Comparison of ENCODE assay signal across 9 cellular contexts in the genomic region with DNA sequence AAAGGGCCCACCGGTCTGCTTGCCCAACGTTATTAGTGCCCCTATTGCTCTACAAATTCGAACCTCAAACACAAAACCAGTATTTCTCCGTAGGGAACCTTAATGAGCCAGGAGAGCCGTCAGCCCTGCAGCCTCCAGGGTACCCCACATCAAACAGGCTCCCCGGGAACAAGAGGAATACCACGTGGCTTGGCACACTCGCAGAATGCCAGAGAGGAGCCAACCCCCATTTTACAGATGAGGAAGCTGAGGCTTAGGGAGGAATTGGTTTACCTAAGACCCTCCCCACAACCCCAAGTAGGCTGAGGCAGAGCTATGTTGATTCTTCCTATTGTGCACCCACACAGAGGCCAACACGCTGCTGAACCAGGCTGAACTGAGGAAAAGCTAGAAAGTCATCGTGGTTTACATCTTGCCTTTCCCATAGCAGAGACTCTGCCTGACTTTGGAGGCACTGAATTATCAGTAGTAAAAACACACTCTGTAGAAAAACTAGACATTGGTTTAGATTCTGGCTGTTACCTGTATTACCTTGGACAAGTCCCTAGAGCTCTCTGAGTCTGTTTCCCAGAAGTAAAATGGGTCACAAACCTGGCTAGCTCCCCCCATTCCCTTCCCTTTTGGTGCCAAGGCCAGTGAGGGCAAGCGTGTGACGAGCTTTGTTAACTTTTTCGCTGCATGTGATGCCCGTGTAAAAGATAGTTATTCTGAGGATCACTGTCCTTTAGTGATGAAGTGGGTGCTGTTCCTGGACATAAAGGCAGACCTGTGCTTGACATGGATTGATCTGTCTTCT. TPM values are rescaled to one million over a fixed set of nuclear protein-coding genes. Genes with fewer than 3 reads are reported as not detected.
A peak's percentile ranks its signal among the peaks of the same experiment; 100 is the strongest.
DNase-seq lines count a peak whose midpoint lies in the region; ATAC-seq and TF ChIP-seq lines count a peak whose summit lies in the region.
"Had no signal": no experiment of that assay in that cellular context is flagged by ENCODE, and none has a peak within 500 bp of the region (broad histone marks: within the 10 kb centered on the region; RNA-seq: fewer than 3 reads in every experiment).

No MANE protein-coding gene starts in this region.

- peak in 1 of 5 donors; percentile 6 for DNase-seq in CD8-positive, alpha-beta memory T cell
- DNase-seq in MM.1S (peak; percentile 22), natural killer cell (no peak), DMS153 (lab: John Stamatoyannopoulos, UW) (no peak), HuH-7 (ENCODE audit: low spot score) (no peak), dedifferentiated amniotic fluid mesenchymal stem cell (ENCODE audit: extremely low spot score) (no peak), NCI-H128 (lab: John Stamatoyannopoulos, UW; ENCODE audit: unreplicated experiment) (no peak)

- H3K27ac Mint-ChIP-seq in CD8-positive, alpha-beta memory T cell: peak overlapping the region; percentile 96 to 100 (median 98)
- H3K27ac Mint-ChIP-seq in natural killer cell: peak overlapping the region; percentile 85 to 95

- peaks cover 47 to 66% (median 54%) of the 10 kb centered on the region in 3 donors for H3K4me1 Mint-ChIP-seq in CD8-positive, alpha-beta memory T cell
- H3K4me1 Mint-ChIP-seq in natural killer cell: peaks cover 35 to 55% of the 10 kb centered on the region in 2 donors

- peaks cover 39% of the 10 kb centered on the region for H3K4me1 ChIP-seq in CD8-positive, alpha-beta memory T cell (ENCODE audit: insufficient read depth, low read length)
- peaks cover 28% of the 10 kb centered on the region for H3K4me1 ChIP-seq in MM.1S (ENCODE audit: low read length)

- H3K4me2 ChIP-seq in MM.1S (ENCODE audit: low read depth, low read length): peak overlapping the region; percentile 85

- CTCF ChIA-PET in CD8-positive, alpha-beta memory T cell (lab: Charles Lee): interaction anchor here (0.8 to 4.7 kb wide), 12 partner anchors 9 to 183 kb away, joined by 3 to 78 read pairs (median 4); partner anchors contain the start of genes CPSF7, CYB561A3, SDHAF2 and TMEM138

- H3K36me3 Mint-ChIP-seq in CD8-positive, alpha-beta memory T cell: peaks cover 0 to 44% (median 12%) of the 10 kb centered on the region in 3 donors
- H3K36me3 Mint-ChIP-seq in natural killer cell: peaks cover 7% of the 10 kb centered on the region

- no peaks in the 10 kb centered on the region for H3K9me2 ChIP-seq in MM.1S (replicated peaks; ENCODE audit: insufficient read depth, low read length)

- H3K9me3 ChIP-seq in CD8-positive, alpha-beta memory T cell (ENCODE audit: low read length): no peaks in the 10 kb centered on the region
- H3K9me3 ChIP-seq in MM.1S (replicated peaks; ENCODE audit: insufficient read depth, low read length): no peaks in the 10 kb centered on the region

- 0 out of 2 replicates have a peak, but pooled peaks cover 4% of the 10 kb centered on the region for H3F3A ChIP-seq in MM.1S (ENCODE audit: insufficient read depth, low read length)

- H3K9ac ChIP-seq in MM.1S (ENCODE audit: low read length): peak overlapping the region; percentile 99

- no peaks in the 10 kb centered on the region for H4K20me1 ChIP-seq in MM.1S (ENCODE audit: insufficient read depth, low read length)

- H3K27me3 ChIP-seq in CD8-positive, alpha-beta memory T cell (ENCODE audit: insufficient read depth, low read length, poor library complexity, severe bottlenecking): no peaks in the 10 kb centered on the region
- H3K27me3 ChIP-seq in MM.1S (replicated peaks; ENCODE audit: insufficient read depth, low read length): no peaks in the 10 kb centered on the region

- POLR2A ChIA-PET in CD8-positive, alpha-beta memory T cell (lab: Charles Lee): interaction anchor here (0.6 to 4.2 kb wide), 6 partner anchors 18 to 107 kb away, joined by 3 to 42 read pairs (median 10); partner anchors contain the start of genes CPSF7, CYB561A3, SDHAF2 and TMEM138

- H3K27me3 Mint-ChIP-seq in CD8-positive, alpha-beta memory T cell: peaks cover 0 to 3% of the 10 kb centered on the region in 2 donors
- H3K27me3 Mint-ChIP-seq in natural killer cell (ENCODE audit: low read depth in 2 of 2): no peaks in the 10 kb centered on the region

- H3K36me3 ChIP-seq in CD8-positive, alpha-beta memory T cell (ENCODE audit: insufficient read depth, low read length): peaks cover 9% of the 10 kb centered on the region
- peaks cover 6% of the 10 kb centered on the region; the same call in 1 of the 2 replicates for H3K36me3 ChIP-seq in MM.1S (replicated peaks; ENCODE audit: insufficient read depth, low read length)

- intact Hi-C loops in natural killer cell (cut with micrococcal nuclease): loop anchor here (1.0 kb wide), 1 partner anchor 28 kb away; the partner anchor contains the start of gene TMEM138

- peak overlapping the region; percentile 92 to 98 (median 95) for H3K4me3 Mint-ChIP-seq in CD8-positive, alpha-beta memory T cell
- H3K4me3 Mint-ChIP-seq in natural killer cell: peak overlapping the region; percentile 87

- H3K4me3 ChIP-seq in CD8-positive, alpha-beta memory T cell (ENCODE audit: low read length): peak overlapping the region; percentile 91
- peak overlapping the region; percentile 81 for H3K4me3 ChIP-seq in MM.1S (ENCODE audit: low read length)

- no peaks in the 10 kb centered on the region for H3K9me3 Mint-ChIP-seq in CD8-positive, alpha-beta memory T cell
- no peaks in the 10 kb centered on the region for H3K9me3 Mint-ChIP-seq in natural killer cell

- H3K79me2 ChIP-seq in MM.1S (ENCODE audit: low read length): peaks cover 48% of the 10 kb centered on the region

- peak overlapping the region; percentile 80 for H2AFZ ChIP-seq in MM.1S (ENCODE audit: low read length)

- H3K27ac ChIP-seq in CD8-positive, alpha-beta memory T cell (ENCODE audit: low read depth, low read length): peak overlapping the region; percentile 94
- peak overlapping the region; percentile 46; the same call in 1 of the 2 replicates for H3K27ac ChIP-seq in MM.1S (ENCODE audit: low read length)
- peak overlapping the region; percentile 96 for H3K27ac ChIP-seq in cingulate gyrus (ENCODE audit: low read depth, low read length)

- TF ChIP-seq CTCF in MM.1S (IDR thresholded peaks at IDR 0.05; ENCODE audit: low read length) (no peak), natural killer cell (IDR thresholded peaks at IDR 0.05) (no peak)

- no peak for ATAC-seq in natural killer cell

RNA-seq across cellular contexts. Expression of gene TKFC, which starts 0.8 kb away (rescaled TPM):
- 10 to 100 TPM; 66.8 to 72.4 TPM for total RNA-seq in CD8-positive, alpha-beta memory T cell
- polyA plus RNA-seq in CD8-positive, alpha-beta memory T cell: 31.8 TPM
- 10 to 100 TPM; 32.9 to 54.8 (median 38.6) TPM for total RNA-seq in natural killer cell

RNA-seq across cellular contexts. Expression of gene DDB1, which starts 0.9 kb away (rescaled TPM):
- 100 to 1,000 TPM; 302 to 307 TPM for total RNA-seq in CD8-positive, alpha-beta memory T cell
- polyA plus RNA-seq in CD8-positive, alpha-beta memory T cell: 120 TPM
- 100 to 1,000 TPM; 170 to 233 (median 229) TPM for total RNA-seq in natural killer cell

RNA-seq across cellular contexts. Expression of gene CYB561A3, which starts 27.8 kb away (rescaled TPM):
- 10 to 100 TPM; 53.0 to 53.7 TPM for total RNA-seq in CD8-positive, alpha-beta memory T cell
- 62.1 TPM for polyA plus RNA-seq in CD8-positive, alpha-beta memory T cell
- total RNA-seq in natural killer cell: 10 to 100 TPM; 24.6 to 33.5 (median 30.2) TPM

RNA-seq across cellular contexts. Expression of gene TMEM138, which starts 28.3 kb away (rescaled TPM):
- 10 to 100 TPM; 74.4 to 75.1 TPM for total RNA-seq in CD8-positive, alpha-beta memory T cell
- 54.3 TPM for polyA plus RNA-seq in CD8-positive, alpha-beta memory T cell
- 10 to 100 TPM; 63.8 to 75.9 (median 66.5) TPM for total RNA-seq in natural killer cell

RNA-seq across cellular contexts. Expression of gene VWCE, which starts 38.7 kb away (rescaled TPM):
- total RNA-seq in CD8-positive, alpha-beta memory T cell: 10 to 100 TPM; 11.3 to 12.4 TPM
- polyA plus RNA-seq in CD8-positive, alpha-beta memory T cell: not detected
- total RNA-seq in natural killer cell: under 1 TPM; 0.61 to 0.95 (median 0.82) TPM
- total RNA-seq: M059J had no signal

Comparison
In these comparisons a context has a peak if more than half of its experiments do, and no peak if none do; other contexts are left out.
1. H3K27ac ChIP-seq: peak in every context shown above with its lines; median percentile 96 in cingulate gyrus; 94 in CD8-positive, alpha-beta memory T cell; 46 in MM.1S.